Comparison of ENCODE assay signal across 8 cellular contexts in the genomic region with DNA sequence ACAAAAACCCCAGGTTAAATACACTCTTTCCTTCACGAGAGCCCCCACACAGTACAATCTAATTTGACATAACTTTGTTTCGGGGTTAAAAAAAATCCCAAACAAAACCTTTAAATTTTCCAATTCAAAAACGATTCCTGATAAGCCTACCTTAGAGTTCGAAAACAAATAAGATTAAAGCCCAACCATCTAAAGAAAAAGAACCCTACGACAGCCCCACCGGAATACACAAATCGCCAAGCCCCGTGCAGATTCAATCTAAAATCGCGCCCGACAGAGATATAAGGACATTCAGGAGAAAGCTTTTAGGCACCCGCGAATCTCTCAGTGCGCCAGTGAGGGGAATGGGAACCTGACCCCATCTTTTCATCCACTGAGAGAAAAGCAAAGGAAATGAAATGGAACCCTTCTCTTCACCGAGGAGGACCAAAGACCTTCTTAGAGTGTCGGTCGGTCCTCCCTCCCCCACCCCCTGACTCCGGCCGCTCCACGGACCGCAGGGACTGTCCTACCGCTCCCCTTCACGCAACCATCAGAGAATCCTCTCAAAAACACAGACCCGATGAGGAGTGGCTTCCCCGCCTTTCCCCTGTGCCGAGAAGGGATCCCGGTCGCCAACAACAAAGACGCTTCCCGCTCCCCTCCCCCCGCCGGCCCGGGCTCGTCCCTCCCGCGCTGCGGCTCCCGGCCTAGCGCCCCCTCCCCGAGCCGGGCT. TPM values are rescaled to one million over a fixed set of nuclear protein-coding genes. Genes with fewer than 3 reads are reported as not detected.
DNase-seq lines count a peak whose midpoint lies in the region; ATAC-seq and TF ChIP-seq lines count a peak whose summit lies in the region.

No MANE protein-coding gene starts in this region.

- H3K36me3 Mint-ChIP-seq in activated CD4-positive, alpha-beta T cell treated with anti-CD3 and anti-CD28 coated beads for 36 hours (ENCODE audit: low read depth) = peaks cover 8% of the 10 kb centered on the region

- H3K23ac ChIP-seq in trophoblast cell (ENCODE audit: low read length) = peak overlapping the region; percentile 98

- peak overlapping the region; percentile 79 for H3K27ac ChIP-seq in RWPE2 (ENCODE audit: poor library complexity, severe bottlenecking)
- peak overlapping the region; percentile 74 for H3K27ac ChIP-seq in trophoblast cell (ENCODE audit: low read depth, low read length)

- H3K9ac ChIP-seq in trophoblast cell (ENCODE audit: low read length) = peak overlapping the region; percentile 21

- no peak for TF ChIP-seq CTCF in RWPE2 (IDR thresholded peaks at IDR 0.05; ENCODE audit: poor library complexity, severe bottlenecking)

- H3K4me1 ChIP-seq in RWPE2 (ENCODE audit: insufficient read depth, poor library complexity, severe bottlenecking) = peaks cover 27% of the 10 kb centered on the region
- H3K4me1 ChIP-seq in trophoblast cell (ENCODE audit: control insufficient read depth in 1 of 2, insufficient read depth in 2 of 2, low read length in 2 of 2) = peaks cover 4 to 5% of the 10 kb centered on the region in 2 experiments

- no peaks in the 10 kb centered on the region for H3K27me3 ChIP-seq in RWPE2 (ENCODE audit: insufficient read depth, poor library complexity, severe bottlenecking)
- H3K27me3 ChIP-seq in trophoblast cell (ENCODE audit: insufficient read depth, low read length) = no peaks in the 10 kb centered on the region

- H3K14ac ChIP-seq in trophoblast cell (ENCODE audit: low read length) = peak overlapping the region; percentile 48

- H3K79me2 ChIP-seq in trophoblast cell (ENCODE audit: control insufficient read depth, insufficient read depth, low read length, poor library complexity) = peaks cover 21% of the 10 kb centered on the region

- no peaks in the 10 kb centered on the region for H3K9me3 Mint-ChIP-seq in activated CD4-positive, alpha-beta T cell treated with anti-CD3 and anti-CD28 coated beads for 36 hours (ENCODE audit: low read depth)

- POLR2A ChIA-PET in activated CD4-positive, alpha-beta T cell treated with anti-CD3 and anti-CD28 coated beads for 36 hours (lab: Charles Lee) = interaction anchor here (1.0 to 1.9 kb wide), 3 partner anchors 9 to 453 kb away, joined by 3 to 10 read pairs (median 4); no protein-coding TSS in a partner anchor

- H3K9me3 ChIP-seq in RWPE2 (ENCODE audit: severe bottlenecking) (no peaks in the 10 kb centered on the region), trophoblast cell (ENCODE audit: insufficient read depth, low read depth, low read length) (no peaks in the 10 kb centered on the region)

- peaks cover 11% of the 10 kb centered on the region for H3K79me1 ChIP-seq in trophoblast cell (ENCODE audit: low read length)

- intact Hi-C loops in activated CD4-positive, alpha-beta T cell treated with anti-CD3 and anti-CD28 coated beads for 36 hours (cut with DNase I, micrococcal nuclease) = loop anchor here (1.0 to 10.0 kb wide), 11 partner anchors 8 to 1653 kb away; a partner anchor contains a TSS
- intact Hi-C loops in left ventricle myocardium superior (cut with micrococcal nuclease) = no loop called here

- CTCF ChIA-PET in activated CD4-positive, alpha-beta T cell treated with anti-CD3 and anti-CD28 coated beads for 36 hours (lab: Charles Lee) = no interaction called here

- peak overlapping the region; percentile 75 for H3K27ac Mint-ChIP-seq in activated CD4-positive, alpha-beta T cell treated with anti-CD3 and anti-CD28 coated beads for 36 hours

- H4K12ac ChIP-seq in trophoblast cell (ENCODE audit: low read depth, low read length) = peak overlapping the region; percentile 43

- H4K8ac ChIP-seq in trophoblast cell (ENCODE audit: low read depth, low read length) = peak overlapping the region; percentile 73

- peak overlapping the region; percentile 1 for H2BK120ac ChIP-seq in trophoblast cell (ENCODE audit: insufficient read depth, low read length, poor library complexity)

- peak; percentile 63 for DNase-seq in activated CD4-positive, alpha-beta T cell treated with anti-CD3 and anti-CD28 coated beads for 36 hours
- no peak for DNase-seq in activated CD4-positive, alpha-beta T cell treated with anti-CD3 and anti-CD28 coated beads for 1 hour
- DNase-seq in RWPE2 (ENCODE audit: low spot score) (peak; percentile 56), anterior cingulate cortex (lab: John Stamatoyannopoulos, UW) (peak in 53 of 58 donors; percentile 13 to 76 (median 58)), left ventricle myocardium superior (peak; percentile 74), trophoblast cell (peak in 1 of 2 donors; percentile 35)

- peak overlapping the region; percentile 98 for H3K4me3 Mint-ChIP-seq in activated CD4-positive, alpha-beta T cell treated with anti-CD3 and anti-CD28 coated beads for 36 hours

- peak overlapping the region; percentile 44 for H3K4ac ChIP-seq in trophoblast cell (ENCODE audit: low read depth, low read length)

- peak overlapping the region; percentile 79 for H3K18ac ChIP-seq in trophoblast cell (ENCODE audit: low read length)

- no peak overlapping the region for H2AK5ac ChIP-seq in trophoblast cell (ENCODE audit: low read length)

- H2BK12ac ChIP-seq in trophoblast cell (ENCODE audit: low read length) = peak overlapping the region; percentile 3

- peak overlapping the region; percentile 32 for H2BK5ac ChIP-seq in trophoblast cell (ENCODE audit: low read depth, low read length, poor library complexity)

- H3K4me3 ChIP-seq in RWPE2 (ENCODE audit: severe bottlenecking) (peak overlapping the region; percentile 93), trophoblast cell (ENCODE audit: low read depth, low read length) (peak overlapping the region; percentile 82)

- no CpG with 5 or more reads among the region's 41 CpGs for WGBS in trophoblast cell (ENCODE audit: extremely low coverage, insufficient coverage, insufficient read length)

- H4K91ac ChIP-seq in trophoblast cell (ENCODE audit: low read depth, low read length) = peak overlapping the region; percentile 25

- peaks cover 50% of the 10 kb centered on the region for H3K4me1 Mint-ChIP-seq in activated CD4-positive, alpha-beta T cell treated with anti-CD3 and anti-CD28 coated beads for 36 hours

- peak overlapping the region; percentile 43 for H3K4me2 ChIP-seq in trophoblast cell (ENCODE audit: low read length)

- H3K36me3 ChIP-seq in RWPE2 (ENCODE audit: low read depth) (no peaks in the 10 kb centered on the region), trophoblast cell (ENCODE audit: control insufficient read depth in 1 of 2, insufficient read depth in 2 of 2, low read length in 2 of 2) (peaks cover 3 to 4% of the 10 kb centered on the region in 2 experiments)

- ATAC-seq in activated CD4-positive, alpha-beta T cell treated with anti-CD3 and anti-CD28 coated beads for 36 hours = no peak
- ATAC-seq in HG03196 (IDR thresholded peaks at IDR 0.05; ENCODE audit: unreplicated experiment) (peak; percentile 11), RWPE2 (ENCODE audit: low read depth) (peak; percentile 1), left ventricle myocardium superior (peak; percentile 40), HG02798 (IDR thresholded peaks at IDR 0.05; ENCODE audit: poor library complexity, unreplicated experiment) (no peak)

- no peaks in the 10 kb centered on the region for H3K27me3 Mint-ChIP-seq in activated CD4-positive, alpha-beta T cell treated with anti-CD3 and anti-CD28 coated beads for 36 hours

- H2AFZ ChIP-seq in trophoblast cell (ENCODE audit: insufficient read depth, low read length, poor library complexity) = peak overlapping the region; percentile 27

RNA-seq across cellular contexts. Expression of a gene that starts 0.9 kb away (rescaled TPM):
- total RNA-seq in activated CD4-positive, alpha-beta T cell treated with anti-CD3 and anti-CD28 coated beads for 36 hours = 10 to 100 TPM in 1 of 2 experiments, 1 to 10 TPM in 1; 9.1 to 13.3 TPM
- 11.3 TPM for total RNA-seq in left ventricle myocardium superior
- polyA plus RNA-seq in trophoblast cell (2013) = 9.9 and 10.7 TPM in 2 replicates

RNA-seq across cellular contexts. Expression of a gene that starts 1.4 kb away (rescaled TPM):
- total RNA-seq in activated CD4-positive, alpha-beta T cell treated with anti-CD3 and anti-CD28 coated beads for 36 hours = 10 to 100 TPM; 10.2 to 10.4 TPM
- total RNA-seq in left ventricle myocardium superior = 7.3 TPM
- polyA plus RNA-seq in trophoblast cell (2013) = 9.3 and 9.5 TPM in 2 replicates

Comparison
In these comparisons a context has a peak if more than half of its experiments do, and no peak if none do; other contexts are left out.
1. ATAC-seq: peak in HG03196 (single experiment), RWPE2 (single experiment) and left ventricle myocardium superior (single experiment); none in activated CD4-positive, alpha-beta T cell treated with anti-CD3 and anti-CD28 coated beads for 36 hours (single experiment) and HG02798 (single experiment).